Comparison of ENCODE assay signal across 18 cellular contexts in the genomic region with DNA sequence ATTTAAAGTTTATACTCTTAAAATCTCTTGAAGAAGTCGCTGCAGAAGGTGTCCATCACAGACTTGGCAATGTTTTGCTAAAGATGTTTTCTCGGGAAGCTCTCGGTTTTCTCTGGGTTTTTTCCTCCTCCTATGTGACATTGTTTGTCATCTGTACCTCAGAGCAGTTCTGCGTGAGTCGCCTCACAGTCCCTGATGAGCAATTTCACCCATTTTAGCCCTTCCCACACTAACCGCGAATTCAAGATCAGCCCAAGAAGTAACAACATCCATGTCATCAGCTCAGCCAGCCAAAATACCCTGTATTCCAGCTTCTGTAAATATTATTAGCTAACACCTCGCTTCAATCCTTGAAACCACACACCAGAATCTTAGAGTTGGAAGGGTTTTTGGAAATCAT.
DNase-seq lines count a peak whose midpoint lies in the region; ATAC-seq and TF ChIP-seq lines count a peak whose summit lies in the region.
"Had no signal": no experiment of that assay in that cellular context is flagged by ENCODE, and none has a peak within 500 bp of the region (broad histone marks: within the 10 kb centered on the region; RNA-seq: fewer than 3 reads in every experiment).

No MANE protein-coding gene starts in this region.

- no peaks in the 10 kb centered on the region for H3K27me3 Mint-ChIP-seq in T-helper 2 cell treated with Interferon-gamma antibody and Interleukin-4, amounts not matched to agents 5 μg/mL and 100 μg/mL, for 36 hours (ENCODE audit: low read depth)
- H3K27me3 Mint-ChIP-seq in chondrocyte (ENCODE audit: low read depth): peaks cover 2% of the 10 kb centered on the region

- H3K27ac Mint-ChIP-seq in T-helper 2 cell treated with Interferon-gamma antibody and Interleukin-4, amounts not matched to agents 5 μg/mL and 100 μg/mL, for 36 hours: no peak overlapping the region
- no peak overlapping the region for H3K27ac Mint-ChIP-seq in chondrocyte (ENCODE audit: unreplicated experiment)

- H3K9me3 Mint-ChIP-seq in T-helper 2 cell treated with Interferon-gamma antibody and Interleukin-4, amounts not matched to agents 5 μg/mL and 100 μg/mL, for 36 hours: no peaks in the 10 kb centered on the region
- H3K9me3 Mint-ChIP-seq in chondrocyte (ENCODE audit: low read depth): peaks cover 8% of the 10 kb centered on the region

- H3K4me3 Mint-ChIP-seq in T-helper 2 cell treated with Interferon-gamma antibody and Interleukin-4, amounts not matched to agents 5 μg/mL and 100 μg/mL, for 36 hours: no peak overlapping the region
- H3K4me3 Mint-ChIP-seq in chondrocyte (ENCODE audit: unreplicated experiment): no peak overlapping the region

- no peaks in the 10 kb centered on the region for H3K4me1 Mint-ChIP-seq in T-helper 2 cell treated with Interferon-gamma antibody and Interleukin-4, amounts not matched to agents 5 μg/mL and 100 μg/mL, for 36 hours (ENCODE audit: low read depth)
- no peaks in the 10 kb centered on the region for H3K4me1 Mint-ChIP-seq in chondrocyte (ENCODE audit: low read depth)

- no peak for TF ChIP-seq POLR2A in GM18505 (IDR thresholded peaks at IDR 0.05; ENCODE audit: borderline replicate concordance, extremely low read depth, insufficient read depth, insufficient read length)

- no peaks in the 10 kb centered on the region for H3K36me3 Mint-ChIP-seq in T-helper 2 cell treated with Interferon-gamma antibody and Interleukin-4, amounts not matched to agents 5 μg/mL and 100 μg/mL, for 36 hours (ENCODE audit: low read depth)
- H3K36me3 Mint-ChIP-seq in chondrocyte (ENCODE audit: low read depth): no peaks in the 10 kb centered on the region

- DNase-seq in T-helper 2 cell treated with Interferon-gamma antibody and Interleukin-4, amounts not matched to agents 5 μg/mL and 100 μg/mL, for 36 hours (ENCODE audit: low spot score): peak; percentile 7
- DNase-seq in amniotic stem cell (lab: John Stamatoyannopoulos, UW) (no peak), NCI-H187 (lab: John Stamatoyannopoulos, UW) (no peak), chondrocyte (ENCODE audit: low spot score) (no peak), GDM1 (lab: John Stamatoyannopoulos, UW) (no peak)
- DNase-seq: activated naive CD4-positive, alpha-beta T cell treated with Interleukin-2 at 50 U/mL for 16 hours; colonic mucosa; COR-L47; Karpas-422; NCI-H1436 treated with DMSO at 0.1 percent for 48 hours; NCI-H446 treated with DMSO at 0.1 percent for 48 hours; SHP77 treated with DMSO at 0.1 percent for 48 hours; stimulated activated CD4-positive, alpha-beta T cell treated with anti-CD3 and anti-CD28 coated beads, Interleukin-2, amount 100 ng/mL, for 48 hours; thyroid gland had no signal

- ATAC-seq in GM18505 (IDR thresholded peaks at IDR 0.05; ENCODE audit: unreplicated experiment) (peak; percentile 59), GM19463 (IDR thresholded peaks at IDR 0.05; ENCODE audit: unreplicated experiment) (peak; percentile 75), HG02884 (IDR thresholded peaks at IDR 0.05; ENCODE audit: unreplicated experiment) (peak; percentile 94)
- ATAC-seq: sciatic nerve had no signal

- TF ChIP-seq CTCF in chondrocyte (IDR thresholded peaks at IDR 0.05): no peak
